ENCODE assay signal across 8 cellular contexts in the genomic region with DNA sequence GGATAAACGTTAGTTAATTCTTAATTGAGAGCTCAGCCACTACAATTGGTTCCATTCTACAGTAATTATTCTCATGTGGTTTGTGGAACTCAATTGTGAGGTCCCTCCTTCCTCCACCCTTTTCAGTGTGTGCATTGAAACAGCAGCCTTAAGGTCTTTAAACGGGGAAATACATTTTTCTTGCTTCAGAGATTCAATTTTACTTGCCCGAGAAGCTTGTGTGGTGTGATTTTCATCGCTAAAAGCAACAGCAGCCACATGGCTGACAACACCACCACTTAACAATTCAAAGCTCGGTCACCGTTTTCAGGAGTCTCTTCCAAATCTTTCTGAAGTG. TPM values are rescaled to one million over a fixed set of nuclear protein-coding genes. Genes with fewer than 3 reads are reported as not detected.
A peak's percentile ranks its signal among the peaks of the same experiment; 100 is the strongest.
DNase-seq lines count a peak whose midpoint lies in the region; ATAC-seq and TF ChIP-seq lines count a peak whose summit lies in the region.

No MANE protein-coding gene starts in this region.

- H3K79me2 ChIP-seq in DOHH2 (ENCODE audit: control insufficient read depth, low read length) = no peaks in the 10 kb centered on the region

- H3K4me2 ChIP-seq in DOHH2 (ENCODE audit: low read length) = peak overlapping the region; percentile 81

- no peak for DNase-seq in MG63
- no peak for DNase-seq in coronary artery (ENCODE audit: low spot score)
- DNase-seq in neural crest cell (ENCODE audit: low read depth, low spot score) = no peak
- no peak for DNase-seq in stimulated activated CD4-positive, alpha-beta T cell treated with anti-CD3 and anti-CD28 coated beads, Interleukin-12 subunit alpha, Interleukin-12 subunit beta, amount 100 ng/mL, for 4 hours
- no peak for DNase-seq in SK-N-DZ (ENCODE audit: low spot score)
- DNase-seq in retina = no peak

- peak overlapping the region; percentile 97 for H3K27ac Mint-ChIP-seq in neural crest cell (ENCODE audit: unreplicated experiment)

- peak overlapping the region; percentile 99 for H3K4me3 ChIP-seq in DOHH2 (ENCODE audit: low read length)
- H3K4me3 ChIP-seq in MG63 = peak overlapping the region; percentile 89
- H3K4me3 ChIP-seq in coronary artery = peak overlapping the region; percentile 92

- H3K9me3 ChIP-seq in DOHH2 (ENCODE audit: control insufficient read depth, insufficient read depth, low read length) = no peaks in the 10 kb centered on the region
- no peaks in the 10 kb centered on the region; the same call in 1 of the 2 replicates for H3K9me3 ChIP-seq in MG63

- no peaks in the 10 kb centered on the region for H3K36me3 ChIP-seq in DOHH2 (ENCODE audit: control insufficient read depth, low read length)
- H3K36me3 ChIP-seq in MG63 = no peaks in the 10 kb centered on the region; the same call in 1 of the 2 replicates

- no peaks in the 10 kb centered on the region for H3F3A ChIP-seq in DOHH2 (ENCODE audit: control insufficient read depth, insufficient read depth)

- no peaks in the 10 kb centered on the region for H4K20me1 ChIP-seq in DOHH2 (ENCODE audit: control insufficient read depth, insufficient read depth, low read depth, low read length)

- peak; percentile 9 for ATAC-seq in GM21381 (IDR thresholded peaks at IDR 0.05; ENCODE audit: unreplicated experiment)

- H3K27me3 ChIP-seq in DOHH2 (ENCODE audit: control insufficient read depth, low read length) (peaks cover 14% of the 10 kb centered on the region), MG63 (no peaks in the 10 kb centered on the region)

- no peaks in the 10 kb centered on the region for H3K9me2 ChIP-seq in DOHH2 (replicated peaks; ENCODE audit: control insufficient read depth, low read length)

- no peaks in the 10 kb centered on the region for H3K36me3 Mint-ChIP-seq in neural crest cell (ENCODE audit: low read depth)

- H3K27me3 Mint-ChIP-seq in neural crest cell (ENCODE audit: low read depth) = no peaks in the 10 kb centered on the region

- H3K27ac ChIP-seq in DOHH2 (ENCODE audit: low read depth, low read length) (no peak overlapping the region), coronary artery (peak overlapping the region; percentile 90 to 96)

- no peaks in the 10 kb centered on the region for H3K9me3 Mint-ChIP-seq in neural crest cell

- TF ChIP-seq CTCF in DOHH2 (IDR thresholded peaks at IDR 0.05; ENCODE audit: low read depth, low read length, poor library complexity, severe bottlenecking) = no peak
- no peak for TF ChIP-seq CTCF in coronary artery (IDR thresholded peaks at IDR 0.05)
- TF ChIP-seq CTCF in neural crest cell (conservative IDR thresholded peaks at IDR 0.05) = no peak

- H3K4me3 Mint-ChIP-seq in neural crest cell = peak overlapping the region; percentile 98

- H3K4me1 ChIP-seq in DOHH2 (ENCODE audit: control insufficient read depth, low read length) = peaks cover 17% of the 10 kb centered on the region

- H3K4me1 Mint-ChIP-seq in neural crest cell = peaks cover 46% of the 10 kb centered on the region

RNA-seq across cellular contexts. Expression of gene PPFIBP1, which starts 0.7 kb away (rescaled TPM):
- 42.3 and 45.7 TPM in 2 replicates for total RNA-seq in MG63 (2014; rRNA removed; shearing (Covaris generic); ENCODE audit: low replicate concordance)
- total RNA-seq in neural crest cell = 47.5 and 49.2 TPM in 2 replicates
- 17.9 and 27.7 TPM in 2 replicates for polyA plus RNA-seq in SK-N-DZ (2014; cell fraction: cytosol; rRNA removed)
- polyA plus RNA-seq in SK-N-DZ (2014; cell fraction: nucleus; rRNA removed) = 23.4 and 28.7 TPM in 2 replicates
